ENCODE assay signal across 19 cellular contexts in genomic region chr2:106983305-106983704, GRCh38.
"Had no signal": no experiment of that assay in that cellular context is flagged by ENCODE, and none has a peak within 500 bp of the region (broad histone marks: within the 10 kb centered on the region; RNA-seq: fewer than 3 reads in every experiment).

No MANE protein-coding gene starts in this region.

- H3K4me3 ChIP-seq: coronary artery, pancreas, right lobe of liver, thoracic aorta, upper lobe of right lung had no signal

- FAIRE-seq: endometrium, pancreas, TTC549 had no signal

- H3K36me3 ChIP-seq: pancreas, right lobe of liver, thoracic aorta, upper lobe of right lung had no signal

- H3K9me3 ChIP-seq: pancreas, right lobe of liver, thoracic aorta, upper lobe of right lung had no signal

- DNase-seq: activated CD4-positive, alpha-beta memory T cell treated with anti-CD3 and anti-CD28 coated beads, Interleukin-2, amount 10 ng/mL, durations not matched to agents 7 days and 5 days; activated CD4-positive, alpha-beta T cell treated with anti-CD3 and anti-CD28 coated beads for 48 hours; activated CD8-positive, alpha-beta memory T cell treated with anti-CD3 and anti-CD28 coated beads, Interleukin-2, amount 10 ng/mL, durations not matched to agents 7 days and 5 days; amygdala; central memory CD4-positive, alpha-beta T cell; erythroblast; foreskin melanocyte; head of caudate nucleus; mesendoderm; naive thymus-derived CD8-positive, alpha-beta T cell; pancreas; right lobe of liver; stimulated activated CD4-positive, alpha-beta T cell treated with anti-CD3 and anti-CD28 coated beads, Interleukin-4, amount 100 ng/mL, for 24 hours; upper lobe of right lung had no signal

- H3K27ac ChIP-seq: coronary artery, pancreas, right lobe of liver, thoracic aorta, upper lobe of right lung had no signal

- ATAC-seq: activated CD8-positive, alpha-beta memory T cell treated with anti-CD3 and anti-CD28 coated beads, Interleukin-2, amount 10 ng/mL, durations not matched to agents 7 days and 5 days; naive thymus-derived CD8-positive, alpha-beta T cell; pancreas; right lobe of liver; stimulated activated effector memory CD8-positive, alpha-beta T cell treated with anti-CD3 and anti-CD28 coated beads, Interleukin-12 subunit alpha, Interleukin-12 subunit beta, amount 100 ng/mL, for 72 hours; upper lobe of right lung had no signal

- H3K4me1 ChIP-seq: pancreas, right lobe of liver, upper lobe of right lung had no signal

- H3K27me3 ChIP-seq: pancreas, right lobe of liver, upper lobe of right lung had no signal
